Comparison of ENCODE assay signal across 1 cellular context in genomic region chr12:15819644-15820437, GRCh38.
A peak's percentile ranks its signal among the peaks of the same experiment; 100 is the strongest.
TF ChIP-seq lines count a peak whose summit lies in the region.

No MANE protein-coding gene starts in this region.

TF ChIP-seq in HepG2, 621 proteins besides CTCF, POLR2A, EP300 and RAD21 (continued from another document and continues in another):
- TF ChIP-seq, protein P1, sequence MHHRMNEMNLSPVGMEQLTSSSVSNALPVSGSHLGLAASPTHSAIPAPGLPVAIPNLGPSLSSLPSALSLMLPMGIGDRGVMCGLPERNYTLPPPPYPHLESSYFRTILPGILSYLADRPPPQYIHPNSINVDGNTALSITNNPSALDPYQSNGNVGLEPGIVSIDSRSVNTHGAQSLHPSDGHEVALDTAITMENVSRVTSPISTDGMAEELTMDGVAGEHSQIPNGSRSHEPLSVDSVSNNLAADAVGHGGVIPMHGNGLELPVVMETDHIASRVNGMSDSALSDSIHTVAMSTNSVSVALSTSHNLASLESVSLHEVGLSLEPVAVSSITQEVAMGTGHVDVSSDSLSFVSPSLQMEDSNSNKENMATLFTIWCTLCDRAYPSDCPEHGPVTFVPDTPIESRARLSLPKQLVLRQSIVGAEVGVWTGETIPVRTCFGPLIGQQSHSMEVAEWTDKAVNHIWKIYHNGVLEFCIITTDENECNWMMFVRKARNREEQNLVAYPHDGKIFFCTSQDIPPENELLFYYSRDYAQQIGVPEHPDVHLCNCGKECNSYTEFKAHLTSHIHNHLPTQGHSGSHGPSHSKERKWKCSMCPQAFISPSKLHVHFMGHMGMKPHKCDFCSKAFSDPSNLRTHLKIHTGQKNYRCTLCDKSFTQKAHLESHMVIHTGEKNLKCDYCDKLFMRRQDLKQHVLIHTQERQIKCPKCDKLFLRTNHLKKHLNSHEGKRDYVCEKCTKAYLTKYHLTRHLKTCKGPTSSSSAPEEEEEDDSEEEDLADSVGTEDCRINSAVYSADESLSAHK (CRISPR knock-in tag; IDR thresholded peaks at IDR 0.05; ENCODE audit: borderline replicate concordance): no peak
- TF ChIP-seq SETDB1 (CRISPR knock-in tag; IDR thresholded peaks at IDR 0.05; ENCODE audit: borderline replicate concordance) (no peak), ZFP82 (CRISPR knock-in tag; IDR thresholded peaks at IDR 0.05; ENCODE audit: borderline replicate concordance) (no peak), KAT7 (CRISPR knock-in tag; IDR thresholded peaks at IDR 0.05; ENCODE audit: borderline replicate concordance) (no peak), ZNF773 (CRISPR knock-in tag; IDR thresholded peaks at IDR 0.05; ENCODE audit: borderline replicate concordance) (no peak), TGIF2 (CRISPR knock-in tag; IDR thresholded peaks at IDR 0.05) (no peak), KDM5B (CRISPR knock-in tag; IDR thresholded peaks at IDR 0.05; ENCODE audit: borderline replicate concordance) (no peak), JUND (CRISPR knock-in tag; IDR thresholded peaks at IDR 0.05) (no peak), ZNF121 (CRISPR knock-in tag; IDR thresholded peaks at IDR 0.05) (no peak), NR1H2 (CRISPR knock-in tag; IDR thresholded peaks at IDR 0.05; ENCODE audit: borderline replicate concordance, low read depth) (no peak), ZBTB10 (CRISPR knock-in tag; IDR thresholded peaks at IDR 0.05; ENCODE audit: borderline replicate concordance) (no peak), ZNF264 (CRISPR knock-in tag; IDR thresholded peaks at IDR 0.05) (no peak), ZSCAN31 (CRISPR knock-in tag; IDR thresholded peaks at IDR 0.05; ENCODE audit: low read depth) (no peak), PPARG (CRISPR knock-in tag; conservative IDR thresholded peaks at IDR 0.05) (peak; percentile 48), TRIM22 (IDR thresholded peaks at IDR 0.05) (no peak), PLRG1 (conservative IDR thresholded peaks at IDR 0.05) (no peak), FUBP1 (CRISPR knock-in tag; IDR thresholded peaks at IDR 0.05; ENCODE audit: borderline replicate concordance) (no peak), ZNF841 (CRISPR knock-in tag; IDR thresholded peaks at IDR 0.05; ENCODE audit: borderline replicate concordance) (no peak), NR2F6 (IDR thresholded peaks at IDR 0.05) (peak; percentile 97), NR2F6 (CRISPR knock-in tag; IDR thresholded peaks at IDR 0.05) (peak; percentile 96), ZBED4 (CRISPR knock-in tag; IDR thresholded peaks at IDR 0.05; ENCODE audit: borderline replicate concordance) (no peak), SAP130 (CRISPR knock-in tag; IDR thresholded peaks at IDR 0.05; ENCODE audit: low read depth) (peak; percentile 71), JARID2 (CRISPR knock-in tag; IDR thresholded peaks at IDR 0.05; ENCODE audit: insufficient replicate concordance) (no peak)
- TF ChIP-seq, protein P2, sequence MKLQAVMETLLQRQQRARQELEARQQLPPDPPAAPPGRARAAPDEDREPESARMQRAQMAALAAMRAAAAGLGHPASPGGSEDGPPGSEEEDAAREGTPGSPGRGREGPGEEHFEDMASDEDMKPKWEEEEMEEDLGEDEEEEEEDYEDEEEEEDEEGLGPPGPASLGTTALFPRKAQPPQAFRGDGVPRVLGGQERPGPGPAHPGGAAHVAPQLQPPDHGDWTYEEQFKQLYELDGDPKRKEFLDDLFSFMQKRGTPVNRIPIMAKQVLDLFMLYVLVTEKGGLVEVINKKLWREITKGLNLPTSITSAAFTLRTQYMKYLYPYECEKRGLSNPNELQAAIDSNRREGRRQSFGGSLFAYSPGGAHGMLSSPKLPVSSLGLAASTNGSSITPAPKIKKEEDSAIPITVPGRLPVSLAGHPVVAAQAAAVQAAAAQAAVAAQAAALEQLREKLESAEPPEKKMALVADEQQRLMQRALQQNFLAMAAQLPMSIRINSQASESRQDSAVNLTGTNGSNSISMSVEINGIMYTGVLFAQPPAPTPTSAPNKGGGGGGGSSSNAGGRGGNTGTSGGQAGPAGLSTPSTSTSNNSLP (IDR thresholded peaks at IDR 0.05; ENCODE audit: low read depth, low read length): peak; percentile 73; the same call in 1 of the 2 replicates
- TF ChIP-seq, protein P3, sequence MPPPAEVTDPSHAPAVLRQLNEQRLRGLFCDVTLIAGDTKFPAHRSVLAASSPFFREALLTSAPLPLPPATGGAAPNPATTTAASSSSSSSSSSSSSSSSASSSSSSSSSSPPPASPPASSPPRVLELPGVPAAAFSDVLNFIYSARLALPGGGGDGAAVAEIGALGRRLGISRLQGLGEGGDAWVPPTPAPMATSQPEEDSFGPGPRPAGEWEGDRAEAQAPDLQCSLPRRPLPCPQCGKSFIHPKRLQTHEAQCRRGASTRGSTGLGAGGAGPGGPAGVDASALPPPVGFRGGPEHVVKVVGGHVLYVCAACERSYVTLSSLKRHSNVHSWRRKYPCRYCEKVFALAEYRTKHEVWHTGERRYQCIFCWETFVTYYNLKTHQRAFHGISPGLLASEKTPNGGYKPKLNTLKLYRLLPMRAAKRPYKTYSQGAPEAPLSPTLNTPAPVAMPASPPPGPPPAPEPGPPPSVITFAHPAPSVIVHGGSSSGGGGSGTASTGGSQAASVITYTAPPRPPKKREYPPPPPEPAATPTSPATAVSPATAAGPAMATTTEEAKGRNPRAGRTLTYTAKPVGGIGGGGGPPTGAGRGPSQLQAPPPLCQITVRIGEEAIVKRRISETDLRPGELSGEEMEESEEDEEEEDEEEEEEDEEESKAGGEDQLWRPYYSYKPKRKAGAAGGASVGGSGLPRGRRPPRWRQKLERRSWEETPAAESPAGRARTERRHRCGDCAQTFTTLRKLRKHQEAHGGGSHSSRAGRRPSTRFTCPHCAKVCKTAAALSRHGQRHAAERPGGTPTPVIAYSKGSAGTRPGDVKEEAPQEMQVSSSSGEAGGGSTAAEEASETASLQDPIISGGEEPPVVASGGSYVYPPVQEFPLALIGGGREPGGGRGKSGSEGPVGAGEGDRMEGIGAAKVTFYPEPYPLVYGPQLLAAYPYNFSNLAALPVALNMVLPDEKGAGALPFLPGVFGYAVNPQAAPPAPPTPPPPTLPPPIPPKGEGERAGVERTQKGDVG (CRISPR knock-in tag; IDR thresholded peaks at IDR 0.05; ENCODE audit: borderline replicate concordance): no peak
- TF ChIP-seq, protein P4, sequence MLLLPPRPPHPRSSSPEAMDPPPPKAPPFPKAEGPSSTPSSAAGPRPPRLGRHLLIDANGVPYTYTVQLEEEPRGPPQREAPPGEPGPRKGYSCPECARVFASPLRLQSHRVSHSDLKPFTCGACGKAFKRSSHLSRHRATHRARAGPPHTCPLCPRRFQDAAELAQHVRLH (CRISPR knock-in tag; IDR thresholded peaks at IDR 0.05; ENCODE audit: borderline replicate concordance, low read depth): 0 out of 2 replicates have a peak, but pooled peaks have one; percentile 15
- TF ChIP-seq, protein P5, sequence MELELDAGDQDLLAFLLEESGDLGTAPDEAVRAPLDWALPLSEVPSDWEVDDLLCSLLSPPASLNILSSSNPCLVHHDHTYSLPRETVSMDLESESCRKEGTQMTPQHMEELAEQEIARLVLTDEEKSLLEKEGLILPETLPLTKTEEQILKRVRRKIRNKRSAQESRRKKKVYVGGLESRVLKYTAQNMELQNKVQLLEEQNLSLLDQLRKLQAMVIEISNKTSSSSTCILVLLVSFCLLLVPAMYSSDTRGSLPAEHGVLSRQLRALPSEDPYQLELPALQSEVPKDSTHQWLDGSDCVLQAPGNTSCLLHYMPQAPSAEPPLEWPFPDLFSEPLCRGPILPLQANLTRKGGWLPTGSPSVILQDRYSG (CRISPR knock-in tag; IDR thresholded peaks at IDR 0.05): no peak
